8 cellular contexts compared by ENCODE assay signal in the genomic region with DNA sequence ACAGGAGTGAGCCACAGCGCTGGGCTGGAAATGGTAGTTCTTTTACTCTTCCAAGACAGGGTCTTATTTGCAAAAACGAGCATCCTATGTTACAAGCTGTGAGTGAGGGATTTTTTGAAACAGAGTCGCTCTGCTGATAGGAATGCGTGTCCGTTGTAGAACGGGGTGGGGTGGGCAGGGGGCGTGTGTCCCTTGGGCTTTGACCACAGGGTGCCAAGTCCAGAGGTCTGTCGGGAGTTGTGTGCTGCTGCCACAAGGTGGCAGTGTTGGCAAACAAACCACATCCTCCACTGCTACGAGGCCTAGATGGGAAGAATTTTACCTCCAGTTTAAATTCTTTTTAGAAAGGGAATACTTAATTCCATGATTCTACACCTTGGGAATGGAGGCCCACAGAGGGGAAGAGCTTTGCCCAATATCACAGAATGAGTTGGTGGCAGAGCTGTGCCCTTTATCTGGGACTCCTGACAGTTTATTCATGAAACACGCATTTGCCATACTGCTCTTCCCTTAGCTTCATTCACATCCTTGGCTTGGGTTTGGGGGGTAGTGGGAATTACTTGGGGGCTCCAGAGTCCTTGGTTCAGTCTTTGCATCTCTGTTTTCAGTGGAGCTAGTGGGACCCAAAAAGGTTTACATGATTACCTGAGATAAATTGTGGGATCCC. TPM values are rescaled to one million over a fixed set of nuclear protein-coding genes. Genes with fewer than 3 reads are reported as not detected.
DNase-seq lines count a peak whose midpoint lies in the region; ATAC-seq and TF ChIP-seq lines count a peak whose summit lies in the region.

No MANE protein-coding gene starts in this region.

- no peak overlapping the region for H3K4me3 Mint-ChIP-seq in glutamatergic neuron (ENCODE audit: unreplicated experiment)

- H3K27me3 ChIP-seq in Loucy (ENCODE audit: insufficient read depth, low read length, poor library complexity, severe bottlenecking): no peaks in the 10 kb centered on the region
- H3K27me3 ChIP-seq in vagina: no peaks in the 10 kb centered on the region

- H3F3A ChIP-seq in Loucy (ENCODE audit: low read depth): no peaks in the 10 kb centered on the region

- peak; percentile 81 for DNase-seq in Daoy (ENCODE audit: low read depth)
- peak; percentile 12 for DNase-seq in SK-N-MC (ENCODE audit: low read depth, low spot score)
- DNase-seq in activated naive CD4-positive, alpha-beta T cell (lab: John Stamatoyannopoulos, UW): peak; percentile 11 to 40 (median 28)
- DNase-seq in glutamatergic neuron: peak; percentile 68
- DNase-seq in posterior cingulate gyrus: peak; percentile 40 to 95 (median 74)
- DNase-seq in vagina (ENCODE audit: extremely low spot score in 2 of 2): no peak

- no peaks in the 10 kb centered on the region for H3K79me2 ChIP-seq in Loucy (ENCODE audit: insufficient read depth, low read length)

- no peaks in the 10 kb centered on the region for H4K20me1 ChIP-seq in Loucy (ENCODE audit: insufficient read depth, low read length, poor library complexity, severe bottlenecking)

- no peaks in the 10 kb centered on the region for H3K36me3 Mint-ChIP-seq in glutamatergic neuron (ENCODE audit: unreplicated experiment)

- H3K4me2 ChIP-seq in Loucy (ENCODE audit: low read depth, low read length, poor library complexity, severe bottlenecking): no peak overlapping the region

- H3K36me3 ChIP-seq in Loucy (ENCODE audit: insufficient read depth, low read length) (no peaks in the 10 kb centered on the region), SK-N-MC (ENCODE audit: insufficient read depth, low read length) (no peaks in the 10 kb centered on the region), vagina (no peaks in the 10 kb centered on the region)

- no peak overlapping the region for H2AFZ ChIP-seq in Loucy (ENCODE audit: low read length)

- peaks cover 2% of the 10 kb centered on the region for H3K9me3 Mint-ChIP-seq in glutamatergic neuron (ENCODE audit: unreplicated experiment)

- TF ChIP-seq CTCF in Loucy (conservative IDR thresholded peaks at IDR 0.05; ENCODE audit: low read length) (peak; percentile 95), glutamatergic neuron (IDR thresholded peaks at IDR 0.05; ENCODE audit: partially characterized antibody, unreplicated experiment) (peak; percentile 96), vagina (IDR thresholded peaks at IDR 0.05) (peak; percentile 94 to 98 (median 95))

- H3K4me3 ChIP-seq in Loucy (ENCODE audit: low read length, poor library complexity, severe bottlenecking) (no peak overlapping the region), SK-N-MC (no peak overlapping the region), vagina (no peak overlapping the region)

- intact Hi-C loops in posterior cingulate gyrus (cut with DNase I) (loop anchor here (1.0 to 5.0 kb wide), 2 partner anchors 97 to 186 kb away; no protein-coding TSS in a partner anchor), vagina (cut with DNase I) (no loop called here)

- peaks cover 4% of the 10 kb centered on the region for H3K27me3 Mint-ChIP-seq in glutamatergic neuron (ENCODE audit: unreplicated experiment)

- H3K27ac Mint-ChIP-seq in glutamatergic neuron (ENCODE audit: unreplicated experiment): no peak overlapping the region

- H3K9ac ChIP-seq in Loucy (ENCODE audit: low read depth, low read length, poor library complexity, severe bottlenecking) (no peak overlapping the region), SK-N-MC (ENCODE audit: insufficient read length) (no peak overlapping the region)

- no peaks in the 10 kb centered on the region for H3K9me2 ChIP-seq in Loucy (replicated peaks; ENCODE audit: low read depth, low read length)

- H3K4me1 Mint-ChIP-seq in glutamatergic neuron (ENCODE audit: low read depth, unreplicated experiment): peaks cover 23% of the 10 kb centered on the region

- TF ChIP-seq POLR2A in vagina (IDR thresholded peaks at IDR 0.05): no peak

- no peak for ATAC-seq in GM19023 (IDR thresholded peaks at IDR 0.05; ENCODE audit: unreplicated experiment)

- no peak overlapping the region for H3K27ac ChIP-seq in SK-N-MC
- H3K27ac ChIP-seq in vagina: no peak overlapping the region

- no peaks in the 10 kb centered on the region for H3K9me3 ChIP-seq in Loucy (ENCODE audit: insufficient read depth, low read depth, low read length)
- H3K9me3 ChIP-seq in SK-N-MC (ENCODE audit: low read depth, low read length): no peaks in the 10 kb centered on the region
- H3K9me3 ChIP-seq in vagina: no peaks in the 10 kb centered on the region

- H3K4me1 ChIP-seq in Loucy (ENCODE audit: insufficient read depth, low read length, poor library complexity, severe bottlenecking) (peaks cover 2% of the 10 kb centered on the region), vagina (peaks cover 15% of the 10 kb centered on the region)

RNA-seq across cellular contexts. Expression of gene ETV4, which starts 30.6 kb away (rescaled TPM):
- total RNA-seq in Daoy (2014; rRNA removed; shearing (Covaris generic)): 27.7 and 51.4 TPM in 2 replicates
- total RNA-seq in glutamatergic neuron (ENCODE audit: unreplicated experiment) (not detected), vagina (5.4 TPM)

Comparison
In these comparisons a context has a peak if more than half of its experiments do, and no peak if none do; other contexts are left out.
1. DNase-seq: peak in Daoy (single experiment), SK-N-MC (single experiment), activated naive CD4-positive, alpha-beta T cell (4 of 4), glutamatergic neuron (single experiment) and posterior cingulate gyrus (10 of 10); none in vagina (0 of 2).
2. Peak in every context shown above with its lines, with median percentiles within 50 percentile points of each other: CTCF ChIP-seq.